14 cellular contexts compared by ENCODE assay signal in genomic region chr6:159104931-159105330, GRCh38.
DNase-seq lines count a peak whose midpoint lies in the region; ATAC-seq and TF ChIP-seq lines count a peak whose summit lies in the region.
"Had no signal": no experiment of that assay in that cellular context is flagged by ENCODE, and none has a peak within 500 bp of the region (broad histone marks: within the 10 kb centered on the region; RNA-seq: fewer than 3 reads in every experiment).

No MANE protein-coding gene starts in this region.

- H3K79me2 ChIP-seq in OCI-LY3 (ENCODE audit: low read length), result no peaks in the 10 kb centered on the region

- peak overlapping the region; percentile 70; the same call in 1 of the 2 replicates for H2AFZ ChIP-seq in OCI-LY3 (ENCODE audit: low read depth, low read length)

- no peak overlapping the region for H3K27ac Mint-ChIP-seq in MCF 10A (ENCODE audit: low read depth, unreplicated experiment)

- H3K36me3 ChIP-seq in breast epithelium (no peaks in the 10 kb centered on the region), OCI-LY3 (replicated peaks; ENCODE audit: low read depth, low read length) (no peaks in the 10 kb centered on the region), thyroid gland (no peaks in the 10 kb centered on the region), heart left ventricle (no peaks in the 10 kb centered on the region)

- no peaks in the 10 kb centered on the region for H3K36me3 Mint-ChIP-seq in MCF 10A (ENCODE audit: insufficient read depth, unreplicated experiment)

- no TSS peak for BruUV-seq in MCF 10A (replicated peaks; lab: Mats Ljungman, UMichigan)

- H3K9me3 ChIP-seq in breast epithelium, result no peaks in the 10 kb centered on the region
- no peaks in the 10 kb centered on the region; the same call in 1 of the 2 replicates for H3K9me3 ChIP-seq in OCI-LY3 (ENCODE audit: insufficient read depth, low read length)
- H3K9me3 ChIP-seq in thyroid gland, result no peaks in the 10 kb centered on the region
- H3K9me3 ChIP-seq in heart left ventricle, result no peaks in the 10 kb centered on the region
- H3K9me3 ChIP-seq: Caco-2 had no signal

- CTCF ChIA-PET in MCF 10A (lab: Yijun Ruan, JAX), result interaction anchor here (0.5 to 5.8 kb wide), 28 partner anchors 8 to 401 kb away, joined by 3 to 73 read pairs (median 6); no protein-coding TSS in a partner anchor

- TF ChIP-seq CTCF in breast epithelium (IDR thresholded peaks at IDR 0.05) (no peak), MCF 10A (IDR thresholded peaks at IDR 0.05; ENCODE audit: unreplicated experiment) (no peak), OCI-LY3 (IDR thresholded peaks at IDR 0.05; ENCODE audit: low read depth, low read length) (no peak), dorsolateral prefrontal cortex (IDR thresholded peaks at IDR 0.05 in 54 of 56, conservative IDR thresholded peaks at IDR 0.05 in 2 of 56; ENCODE audit: low read depth in 1 of 56, partially characterized antibody in 56 of 56) (no peak), thyroid gland (IDR thresholded peaks at IDR 0.05) (no peak), heart left ventricle (IDR thresholded peaks at IDR 0.05) (no peak)

- 56 to 76% methylated on average over 5 of the region's 5 CpGs for WGBS in thyroid gland, 2 donors
- WGBS in heart left ventricle, 4 donors, result 77 to 86% (median 81%) methylated on average over 5 of the region's 5 CpGs

- H3K27ac ChIP-seq in breast epithelium (peak overlapping the region; percentile 72 to 74), OCI-LY3 (ENCODE audit: low read length) (peak overlapping the region; percentile 93), dorsolateral prefrontal cortex (peak overlapping the region in 41 of 59 donors; percentile 14 to 88 (median 73)), thyroid gland (no peak overlapping the region), heart left ventricle (no peak overlapping the region)

- TF ChIP-seq POLR2A in breast epithelium (IDR thresholded peaks at IDR 0.05) (no peak), thyroid gland (IDR thresholded peaks at IDR 0.05) (no peak), heart left ventricle (IDR thresholded peaks at IDR 0.05) (no peak)

- POLR2A ChIA-PET in MCF 10A (lab: Yijun Ruan, JAX), result interaction anchor here (1.3 to 2.1 kb wide), 4 partner anchors 12 to 105 kb away, joined by 7 to 9 read pairs (median 8); partner anchors contain the start of gene RSPH3

- H3K4me3 Mint-ChIP-seq in MCF 10A (ENCODE audit: unreplicated experiment), result no peak overlapping the region

- H3K4me2 ChIP-seq in OCI-LY3 (ENCODE audit: low read length), result peak overlapping the region; percentile 73
- H3K4me2 ChIP-seq: smooth muscle cell had no signal

- peak overlapping the region; percentile 64; the same call in 1 of the 2 replicates for H3K9ac ChIP-seq in OCI-LY3 (ENCODE audit: low read length)

- intact Hi-C loops in breast epithelium (cut with DNase I; ENCODE audit: low total_unique reads) (no loop called here), MCF 10A (cut with micrococcal nuclease) (loop anchor here (1.0 to 10.0 kb wide), 4 partner anchors 29 to 400 kb away; no protein-coding TSS in a partner anchor), dorsolateral prefrontal cortex (cut with DNase I) (loop anchor here (1.0 to 10.0 kb wide), 3 partner anchors 21 to 400 kb away; no protein-coding TSS in a partner anchor), thyroid gland (cut with DNase I) (loop anchor here (5.0 kb wide), 1 partner anchor 63 kb away; the partner anchor contains the start of gene TAGAP), heart left ventricle (cut with DNase I) (loop anchor here in 8 of 10 donors (1.0 to 10.0 kb wide), 10 partner anchors 58 to 400 kb away; partner anchors contain the start of genes TAGAP (in 5 of the 8) and RSPH3 (in 2 of the 8))

- H3K4me1 Mint-ChIP-seq in MCF 10A (ENCODE audit: insufficient read depth, unreplicated experiment), result peaks cover 6% of the 10 kb centered on the region

- H3K4me3 ChIP-seq in breast epithelium (no peak overlapping the region), OCI-LY3 (ENCODE audit: low read length) (no peak overlapping the region), dorsolateral prefrontal cortex (no peak overlapping the region), thyroid gland (replicated peaks in 1 of 3) (no peak overlapping the region), heart left ventricle (no peak overlapping the region)
- H3K4me3 ChIP-seq: smooth muscle cell had no signal

- H3K4me1 ChIP-seq in breast epithelium (peaks cover 3 to 14% of the 10 kb centered on the region in 2 donors), OCI-LY3 (ENCODE audit: low read length) (peaks cover 83% of the 10 kb centered on the region), thyroid gland (peaks cover 23 to 27% of the 10 kb centered on the region in 2 donors), heart left ventricle (peaks cover 0 to 49% (median 5%) of the 10 kb centered on the region in 12 donors)

- H4K20me1 ChIP-seq in OCI-LY3 (ENCODE audit: insufficient read depth, low read length), result no peaks in the 10 kb centered on the region

- DNase-seq in breast epithelium (ENCODE audit: low spot score in 2 of 2) (peak in 1 of 2 donors; percentile 62), MCF 10A (ENCODE audit: unreplicated experiment) (no peak), dorsolateral prefrontal cortex (no peak), thyroid gland (peak; percentile 12 to 44), NCI-H1092 (lab: John Stamatoyannopoulos, UW) (no peak), heart left ventricle (no peak), HuH-7 (ENCODE audit: low spot score) (no peak)
- DNase-seq: activated CD4-positive, alpha-beta T cell treated with anti-CD3 and anti-CD28 coated beads, Interleukin-2, amount 50 U/mL, for 48 hours; Caco-2; central memory CD4-positive, alpha-beta T cell; HCEC 1CT; NCI-H1105 treated with DMSO at 0.1 percent for 48 hours had no signal

- no peak for ATAC-seq in heart left ventricle

- H3K9me3 Mint-ChIP-seq in MCF 10A (ENCODE audit: unreplicated experiment), result no peaks in the 10 kb centered on the region

- H3K27me3 ChIP-seq in breast epithelium (no peaks in the 10 kb centered on the region), OCI-LY3 (ENCODE audit: low read depth, low read length) (no peaks in the 10 kb centered on the region), dorsolateral prefrontal cortex (no peaks in the 10 kb centered on the region), thyroid gland (no peaks in the 10 kb centered on the region), heart left ventricle (peaks cover 0 to 9% (median 0%) of the 10 kb centered on the region in 9 donors)

- H3K27me3 Mint-ChIP-seq in MCF 10A (ENCODE audit: insufficient read depth, unreplicated experiment), result peaks cover 16% of the 10 kb centered on the region

Comparison
In these comparisons a context has a peak if more than half of its experiments do, and no peak if none do; other contexts are left out.
1. DNase-seq: peak in thyroid gland (2 of 2); none in MCF 10A (single experiment), dorsolateral prefrontal cortex (0 of 10), NCI-H1092 (single experiment), heart left ventricle (0 of 5) and HuH-7 (single experiment).
2. H3K27ac ChIP-seq: peak in breast epithelium (2 of 2), OCI-LY3 (single experiment) and dorsolateral prefrontal cortex (41 of 59); none in thyroid gland (0 of 3) and heart left ventricle (0 of 12).